ENCODE assay signal across 18 cellular contexts in the genomic region with DNA sequence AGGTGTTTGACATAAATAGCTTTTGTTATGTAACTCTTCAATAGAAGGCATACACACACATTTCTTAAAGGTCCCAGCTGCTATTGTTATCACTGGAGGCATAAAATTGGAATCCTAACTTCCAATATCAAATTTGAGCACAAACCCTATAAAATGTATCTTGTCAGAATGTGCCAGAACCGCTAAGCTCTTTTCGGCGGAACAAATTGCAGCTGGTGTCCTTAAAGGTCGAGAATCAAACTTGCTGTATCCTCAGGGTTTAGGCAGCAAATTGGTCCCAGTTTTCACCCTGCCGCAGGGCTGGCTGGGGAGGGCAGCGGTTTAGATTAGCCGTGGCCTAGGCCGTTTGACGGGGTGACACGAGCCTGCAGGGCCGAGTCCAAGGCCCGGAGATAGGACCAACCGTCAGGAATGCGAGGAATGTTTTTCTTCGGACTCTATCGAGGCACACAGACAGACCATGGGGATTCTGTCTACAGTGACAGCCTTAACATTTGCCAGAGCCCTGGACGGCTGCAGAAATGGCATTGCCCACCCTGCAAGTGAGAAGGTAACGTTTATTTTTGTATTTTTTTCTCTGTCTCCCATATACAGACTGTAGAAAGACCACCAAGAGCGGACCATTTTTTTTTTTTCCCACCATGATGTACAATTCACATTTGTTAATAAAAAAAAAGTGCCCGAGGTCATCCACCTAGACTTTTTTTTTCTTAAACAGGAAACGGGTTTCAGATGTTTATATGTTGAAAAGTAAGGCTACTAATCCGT.
A peak's percentile ranks its signal among the peaks of the same experiment; 100 is the strongest.
DNase-seq lines count a peak whose midpoint lies in the region; ATAC-seq and TF ChIP-seq lines count a peak whose summit lies in the region.
"Had no signal": no experiment of that assay in that cellular context is flagged by ENCODE, and none has a peak within 500 bp of the region (broad histone marks: within the 10 kb centered on the region; RNA-seq: fewer than 3 reads in every experiment).

No MANE protein-coding gene starts in this region.

- TF ChIP-seq CTCF in H9 (conservative IDR thresholded peaks at IDR 0.05) = no peak
- TF ChIP-seq CTCF in left lung (IDR thresholded peaks at IDR 0.05) = no peak
- no peak for TF ChIP-seq CTCF in foreskin keratinocyte (conservative IDR thresholded peaks at IDR 0.05)

- H3K9me3 Mint-ChIP-seq in H9 = no peaks in the 10 kb centered on the region; a peak in 1 of 5 replicates
- H3K9me3 Mint-ChIP-seq in stimulated activated naive B cell treated with anti-CD40 and anti-IgM and Interleukin-4, amounts not matched to agents 10 μg/mL and 1 μg/mL and 100 μg/mL, for 72 hours = no peaks in the 10 kb centered on the region
- H3K9me3 Mint-ChIP-seq: dendritic cell treated with granulocyte-macrophage colony-stimulating factor and Interleukin-4, amounts not matched to agents 40 ng/mL and 50 ng/mL, for 4 days; HFFc6; memory B cell; stimulated activated naive CD8-positive, alpha-beta T cell treated with anti-CD3 and anti-CD28 coated beads, Interleukin-15, amount 100 ng/mL, for 72 hours had no signal

- ATAC-seq in left lung = no peak
- no peak for ATAC-seq in foreskin keratinocyte
- no peak for ATAC-seq in stimulated activated naive B cell treated with anti-CD40 and anti-IgM and Interleukin-4, amounts not matched to agents 10 μg/mL and 1 μg/mL and 100 μg/mL, for 72 hours (replicated peaks)
- ATAC-seq: body of pancreas; stimulated activated naive CD8-positive, alpha-beta T cell treated with anti-CD3 and anti-CD28 coated beads, Interleukin-15, amount 100 ng/mL, for 72 hours had no signal

- H2BK12ac ChIP-seq in H9 (ENCODE audit: insufficient read length, low read depth, low read length) (no peak overlapping the region), trophoblast cell (ENCODE audit: low read length) (no peak overlapping the region)

- H3T11ph ChIP-seq in H9 (ENCODE audit: low read length) = no peak overlapping the region

- H3K27ac ChIP-seq in H9 (ENCODE audit: insufficient read length, low read depth, low read length) (no peak overlapping the region), left lung (peak overlapping the region; percentile 48 to 78), trophoblast cell (ENCODE audit: low read depth, low read length) (no peak overlapping the region), foreskin keratinocyte (no peak overlapping the region)
- H3K27ac ChIP-seq: body of pancreas had no signal

- H3K79me1 ChIP-seq in H9 (ENCODE audit: insufficient read depth, low read depth, low read length, poor library complexity, severe bottlenecking) = no peaks in the 10 kb centered on the region
- H3K79me1 ChIP-seq in trophoblast cell (ENCODE audit: low read length) = peaks cover 4% of the 10 kb centered on the region

- H3K18ac ChIP-seq in H9 (ENCODE audit: insufficient read length, low read depth, low read length) (no peak overlapping the region), trophoblast cell (ENCODE audit: low read length) (no peak overlapping the region)

- no peaks in the 10 kb centered on the region for H4K20me1 ChIP-seq in H9 (ENCODE audit: control insufficient read depth, insufficient read depth, insufficient read length)

- H3K27me3 ChIP-seq in H9 (ENCODE audit: insufficient read depth, low read length) = no peaks in the 10 kb centered on the region; the same call in 1 of the 2 replicates
- H3K27me3 ChIP-seq in left lung = peaks cover 19 to 95% of the 10 kb centered on the region in 2 donors
- no peaks in the 10 kb centered on the region for H3K27me3 ChIP-seq in trophoblast cell (ENCODE audit: insufficient read depth, low read length)
- H3K27me3 ChIP-seq in foreskin keratinocyte = peaks cover 52% of the 10 kb centered on the region
- H3K27me3 ChIP-seq: body of pancreas had no signal

- no peak overlapping the region for H2BK15ac ChIP-seq in H9 (ENCODE audit: low read depth, low read length)

- H3K27me3 Mint-ChIP-seq in H9 (ENCODE audit: low read depth) = peaks cover 13% of the 10 kb centered on the region
- peaks cover 58 to 87% of the 10 kb centered on the region in 2 donors for H3K27me3 Mint-ChIP-seq in stimulated activated naive B cell treated with anti-CD40 and anti-IgM and Interleukin-4, amounts not matched to agents 10 μg/mL and 1 μg/mL and 100 μg/mL, for 72 hours

- no peaks in the 10 kb centered on the region for H3K23me2 ChIP-seq in H9 (ENCODE audit: insufficient read length, low read depth, low read length, poor library complexity, severe bottlenecking)

- H3K4ac ChIP-seq in H9 (ENCODE audit: low read depth, low read length) (no peak overlapping the region), trophoblast cell (ENCODE audit: low read depth, low read length) (no peak overlapping the region)

- H3K14ac ChIP-seq in H9 (ENCODE audit: insufficient read depth, low read length) (no peak overlapping the region), trophoblast cell (ENCODE audit: low read length) (no peak overlapping the region)

- H4K91ac ChIP-seq in H9 (ENCODE audit: insufficient read length, low read depth, low read length) (no peak overlapping the region), trophoblast cell (ENCODE audit: low read depth, low read length) (no peak overlapping the region)

- H3K36me3 ChIP-seq in left lung (no peaks in the 10 kb centered on the region), trophoblast cell (ENCODE audit: control insufficient read depth in 1 of 2, insufficient read depth in 2 of 2, low read length in 2 of 2) (no peaks in the 10 kb centered on the region)

- no peak overlapping the region for H3K9ac ChIP-seq in H9 (ENCODE audit: extremely low read depth, insufficient read length, low read length)
- H3K9ac ChIP-seq in trophoblast cell (ENCODE audit: low read length) = no peak overlapping the region

- H3K79me2 ChIP-seq in H9 (ENCODE audit: insufficient read depth, low read length) (no peaks in the 10 kb centered on the region), trophoblast cell (ENCODE audit: control insufficient read depth, insufficient read depth, low read length, poor library complexity) (no peaks in the 10 kb centered on the region)

- H3K4me2 ChIP-seq in H9 (ENCODE audit: insufficient read depth, insufficient read length, low read length) (no peak overlapping the region), trophoblast cell (ENCODE audit: low read length) (peak overlapping the region; percentile 41)

- H4K8ac ChIP-seq in H9 (replicated peaks; ENCODE audit: insufficient read length, low read depth, low read length) (no peak overlapping the region), trophoblast cell (ENCODE audit: low read depth, low read length) (no peak overlapping the region)

- no peak overlapping the region for H2AK5ac ChIP-seq in H9 (ENCODE audit: insufficient read length, low read length)
- no peak overlapping the region for H2AK5ac ChIP-seq in trophoblast cell (ENCODE audit: low read length)

- no peak overlapping the region for H4K12ac ChIP-seq in trophoblast cell (ENCODE audit: low read depth, low read length)

- H3K27ac Mint-ChIP-seq in H9 = peak overlapping the region in 2 of 3 experiments; percentile 70 to 90; a peak in 2 of 7 replicates
- no peak overlapping the region for H3K27ac Mint-ChIP-seq in stimulated activated naive B cell treated with anti-CD40 and anti-IgM and Interleukin-4, amounts not matched to agents 10 μg/mL and 1 μg/mL and 100 μg/mL, for 72 hours
- H3K27ac Mint-ChIP-seq: dendritic cell treated with granulocyte-macrophage colony-stimulating factor and Interleukin-4, amounts not matched to agents 40 ng/mL and 50 ng/mL, for 4 days; HFFc6; memory B cell; stimulated activated naive CD8-positive, alpha-beta T cell treated with anti-CD3 and anti-CD28 coated beads, Interleukin-15, amount 100 ng/mL, for 72 hours had no signal

- H2BK5ac ChIP-seq in H9 (ENCODE audit: insufficient read length, low read length) (no peak overlapping the region), trophoblast cell (ENCODE audit: low read depth, low read length, poor library complexity) (no peak overlapping the region)

- H3K4me3 ChIP-seq in left lung (no peak overlapping the region), trophoblast cell (ENCODE audit: low read depth, low read length) (no peak overlapping the region)
- H3K4me3 ChIP-seq: body of pancreas had no signal

- no peak overlapping the region for H3K4me3 Mint-ChIP-seq in H9
- H3K4me3 Mint-ChIP-seq in stimulated activated naive B cell treated with anti-CD40 and anti-IgM and Interleukin-4, amounts not matched to agents 10 μg/mL and 1 μg/mL and 100 μg/mL, for 72 hours = no peak overlapping the region
- H3K4me3 Mint-ChIP-seq: dendritic cell treated with granulocyte-macrophage colony-stimulating factor and Interleukin-4, amounts not matched to agents 40 ng/mL and 50 ng/mL, for 4 days; HFFc6; memory B cell; stimulated activated naive CD8-positive, alpha-beta T cell treated with anti-CD3 and anti-CD28 coated beads, Interleukin-15, amount 100 ng/mL, for 72 hours had no signal

- H4K5ac ChIP-seq in H9 (ENCODE audit: insufficient read length, low read depth, low read length) = no peak overlapping the region

- H3K9me3 ChIP-seq in H9 (ENCODE audit: control insufficient read depth, low read depth, low read length) = no peaks in the 10 kb centered on the region
- no peaks in the 10 kb centered on the region for H3K9me3 ChIP-seq in left lung
- H3K9me3 ChIP-seq in trophoblast cell (ENCODE audit: insufficient read depth, low read depth, low read length) = no peaks in the 10 kb centered on the region

- H2BK20ac ChIP-seq in H9 (ENCODE audit: low read depth, low read length, poor library complexity, severe bottlenecking) = no peak overlapping the region

- no peak overlapping the region for H3K56ac ChIP-seq in H9 (ENCODE audit: insufficient read length, low read depth, low read length)

- H3K4me1 ChIP-seq in H9 (ENCODE audit: insufficient read depth, low read length) (peaks cover 6% of the 10 kb centered on the region), left lung (no peaks in the 10 kb centered on the region), trophoblast cell (ENCODE audit: control insufficient read depth in 1 of 2, insufficient read depth in 2 of 2, low read length in 2 of 2) (peaks cover 7 to 9% of the 10 kb centered on the region in 2 experiments), foreskin keratinocyte (no peaks in the 10 kb centered on the region)
- H3K4me1 ChIP-seq: body of pancreas had no signal

- H3K4me1 Mint-ChIP-seq in H9 = peaks cover 33 to 67% of the 10 kb centered on the region in 2 experiments
- no peaks in the 10 kb centered on the region for H3K4me1 Mint-ChIP-seq in stimulated activated naive B cell treated with anti-CD40 and anti-IgM and Interleukin-4, amounts not matched to agents 10 μg/mL and 1 μg/mL and 100 μg/mL, for 72 hours
- H3K4me1 Mint-ChIP-seq: memory B cell; stimulated activated naive CD8-positive, alpha-beta T cell treated with anti-CD3 and anti-CD28 coated beads, Interleukin-15, amount 100 ng/mL, for 72 hours had no signal

- no peak overlapping the region for H2AFZ ChIP-seq in H9 (ENCODE audit: low read length)
- no peak overlapping the region for H2AFZ ChIP-seq in trophoblast cell (ENCODE audit: insufficient read depth, low read length, poor library complexity)

- no CpG with 5 or more reads among the region's 22 CpGs for WGBS in H9 (ENCODE audit: extremely low coverage, insufficient read length, low lambda C conversion rate)
- no CpG with 5 or more reads among the region's 22 CpGs for WGBS in trophoblast cell (ENCODE audit: extremely low coverage, insufficient coverage, insufficient read length)

- intact Hi-C loops in left lung (cut with DNase I) = loop anchor here (10.0 kb wide), 1 partner anchor 319 kb away; a partner anchor contains a TSS

- DNase-seq in H9 = peak; percentile 62
- DNase-seq in ecto neural progenitor cell (ENCODE audit: low spot score) = peak; percentile 80
- no peak for DNase-seq in left lung
- DNase-seq in trophoblast cell = no peak
- no peak for DNase-seq in foreskin keratinocyte
- DNase-seq in NCI-H774 (lab: John Stamatoyannopoulos, UW) = no peak
- no peak for DNase-seq in NK-92 (lab: John Stamatoyannopoulos, UW; ENCODE audit: unreplicated experiment)
- DNase-seq in stimulated activated naive B cell treated with anti-CD40 and anti-IgM and Interleukin-4, amounts not matched to agents 10 μg/mL and 1 μg/mL and 100 μg/mL, for 72 hours = no peak
- DNase-seq: activated CD4-positive, alpha-beta T cell treated with anti-CD3 and anti-CD28 coated beads for 4 hours; activated CD8-positive, alpha-beta memory T cell treated with anti-CD3 and anti-CD28 coated beads, Interleukin-2, amount 50 U/mL, for 4 hours; activated naive CD4-positive, alpha-beta T cell; body of pancreas; HFFc6; NCI-H2107; RPMI8226; stimulated activated naive CD8-positive, alpha-beta T cell treated with anti-CD3 and anti-CD28 coated beads, Interleukin-15, amount 100 ng/mL, for 72 hours had no signal

- H3K36me3 Mint-ChIP-seq in H9 (ENCODE audit: insufficient read depth in 1 of 3, low read depth in 3 of 3) = no peaks in the 10 kb centered on the region
- no peaks in the 10 kb centered on the region for H3K36me3 Mint-ChIP-seq in stimulated activated naive B cell treated with anti-CD40 and anti-IgM and Interleukin-4, amounts not matched to agents 10 μg/mL and 1 μg/mL and 100 μg/mL, for 72 hours
- H3K36me3 Mint-ChIP-seq: memory B cell had no signal

- no peak overlapping the region for H3K23ac ChIP-seq in H9 (ENCODE audit: insufficient read length, low read depth, low read length)
- H3K23ac ChIP-seq in trophoblast cell (ENCODE audit: low read length) = no peak overlapping the region

- H2BK120ac ChIP-seq in H9 (ENCODE audit: low read depth, low read length, poor library complexity, severe bottlenecking) (no peak overlapping the region), trophoblast cell (ENCODE audit: insufficient read depth, low read length, poor library complexity) (no peak overlapping the region)

Comparison
In these comparisons a context has a peak if more than half of its experiments do, and no peak if none do; other contexts are left out.
1. DNase-seq: peak in H9 (single experiment) and ecto neural progenitor cell (single experiment); none in left lung (0 of 2), trophoblast cell (0 of 2), foreskin keratinocyte (0 of 2), NCI-H774 (single experiment), NK-92 (single experiment) and stimulated activated naive B cell treated with anti-CD40 and anti-IgM and Interleukin-4, amounts not matched to agents 10 μg/mL and 1 μg/mL and 100 μg/mL, for 72 hours (single experiment).
2. H3K27ac ChIP-seq: peak in left lung (2 of 2); none in H9 (single experiment), trophoblast cell (single experiment) and foreskin keratinocyte (single experiment).